In genomic region chr2:164745012-164745797, GRCh38 we compare ENCODE assay signal across 28 cellular contexts.
DNase-seq lines count a peak whose midpoint lies in the region; ATAC-seq, FAIRE-seq and TF ChIP-seq lines count a peak whose summit lies in the region.
"Had no signal": no experiment of that assay in that cellular context is flagged by ENCODE, and none has a peak within 500 bp of the region (broad histone marks: within the 10 kb centered on the region; RNA-seq: fewer than 3 reads in every experiment).

No MANE protein-coding gene starts in this region.

- H3K4me3 ChIP-seq in GM23338 (no peak overlapping the region), bronchial epithelial cell (ENCODE audit: low read depth, low read length) (no peak overlapping the region), kidney epithelial cell (ENCODE audit: low read depth, low read length) (peak overlapping the region; percentile 55), mucosa of descending colon (no peak overlapping the region), Karpas-422 (ENCODE audit: low read length) (no peak overlapping the region)
- H3K4me3 ChIP-seq: BLaER1 treated with 17β-estradiol and CSF1 and Interleukin-3, amounts not matched to agents 10 nM and 100 nM; coronary artery; pancreas; right atrium auricular region; upper lobe of left lung had no signal

- DNase-seq in GM23338 (ENCODE audit: low spot score), result no peak
- peak; percentile 22 for DNase-seq in bronchial epithelial cell (ENCODE audit: low read depth)
- DNase-seq in kidney epithelial cell (ENCODE audit: low read depth), result no peak
- peak; percentile 78 for DNase-seq in renal cortical epithelial cell (ENCODE audit: low read depth)
- no peak for DNase-seq in RKO (ENCODE audit: low spot score)
- DNase-seq in mucosa of descending colon, result no peak
- no peak for DNase-seq in Karpas-422
- DNase-seq: activated CD8-positive, alpha-beta memory T cell treated with anti-CD3 and anti-CD28 coated beads for 24 hours; activated effector memory CD4-positive, alpha-beta T cell treated with anti-CD3 and anti-CD28 coated beads, Interleukin-2, amount 50 U/mL, for 16 hours; activated naive CD8-positive, alpha-beta T cell treated with anti-CD3 and anti-CD28 coated beads, Interleukin-2, amount 10 ng/mL, durations not matched to agents 7 days and 5 days; DMS79 treated with DMSO at 0.1 percent for 48 hours; hypothalamus; Kasumi-1; NCI-H1694; NCI-H510A; pancreas; Right ventricle myocardium superior; stimulated activated CD4-positive, alpha-beta T cell treated with anti-CD3 and anti-CD28 coated beads, Interleukin-2, amount 100 ng/mL, for 48 hours; substantia nigra; T-helper 2 cell; upper lobe of left lung had no signal

- H3K4me1 ChIP-seq in GM23338 (ENCODE audit: insufficient read depth) (no peaks in the 10 kb centered on the region; the same call in 1 of the 2 replicates), mucosa of descending colon (ENCODE audit: low read depth) (no peaks in the 10 kb centered on the region), Karpas-422 (ENCODE audit: low read length) (no peaks in the 10 kb centered on the region)

- H3F3A ChIP-seq in GM23338 (replicated peaks; ENCODE audit: low read depth), result no peaks in the 10 kb centered on the region

- H4K20me1 ChIP-seq in GM23338 (replicated peaks; ENCODE audit: insufficient read depth) (no peaks in the 10 kb centered on the region), Karpas-422 (ENCODE audit: insufficient read depth, low read depth, low read length) (no peaks in the 10 kb centered on the region)
- H4K20me1 ChIP-seq: BLaER1 treated with 17β-estradiol and CSF1 and Interleukin-3, amounts not matched to agents 10 nM and 100 nM had no signal

- H3K4me1 Mint-ChIP-seq in GM23338, result peaks cover 6% of the 10 kb centered on the region; the same call in 2 of the 3 replicates
- H3K4me1 Mint-ChIP-seq: activated naive CD8-positive, alpha-beta T cell treated with anti-CD3 and anti-CD28 coated beads, Interleukin-2, amount 10 ng/mL, durations not matched to agents 7 days and 5 days had no signal

- H3K27me3 Mint-ChIP-seq in GM23338 (ENCODE audit: insufficient read depth, low read depth, poor library complexity), result no peaks in the 10 kb centered on the region
- H3K27me3 Mint-ChIP-seq: brain had no signal

- H3K4me2 ChIP-seq in GM23338 (no peak overlapping the region), Karpas-422 (ENCODE audit: low read depth, low read length, poor library complexity, severe bottlenecking) (no peak overlapping the region)
- H3K4me2 ChIP-seq: BLaER1 treated with 17β-estradiol and CSF1 and Interleukin-3, amounts not matched to agents 10 nM and 100 nM had no signal

- TF ChIP-seq CTCF in GM23338 (conservative IDR thresholded peaks at IDR 0.05; ENCODE audit: low read depth in 2 of 2) (no peak), bronchial epithelial cell (IDR thresholded peaks at IDR 0.05; ENCODE audit: insufficient read depth, low read length, severe bottlenecking) (no peak), kidney epithelial cell (IDR thresholded peaks at IDR 0.05; ENCODE audit: insufficient read depth, low read length, poor library complexity, severe bottlenecking) (no peak), mucosa of descending colon (IDR thresholded peaks at IDR 0.05) (no peak)

- ATAC-seq in GM23338 (no peak), mucosa of descending colon (no peak), GM18870 (IDR thresholded peaks at IDR 0.05; ENCODE audit: unreplicated experiment) (no peak)
- ATAC-seq: natural killer cell treated with Interleukin-12 subunit alpha and Interleukin-12 subunit beta and Interleukin-15 and Interleukin-18, amount 100 ng/mL, for 72 hours; pancreas had no signal

- intact Hi-C loops in mucosa of descending colon (cut with DNase I, micrococcal nuclease), result loop anchor here in 1 of 2 donors (10.0 kb wide), 1 partner anchor 100 kb away; the partner anchor contains the start of gene COBLL1

- no peak overlapping the region for H3K9ac ChIP-seq in Karpas-422 (ENCODE audit: low read length)
- H3K9ac ChIP-seq: BLaER1 treated with 17β-estradiol and CSF1 and Interleukin-3, amounts not matched to agents 10 nM and 100 nM had no signal

- no peaks in the 10 kb centered on the region for H3K36me3 Mint-ChIP-seq in GM23338 (ENCODE audit: low read depth)
- H3K36me3 Mint-ChIP-seq: activated naive CD8-positive, alpha-beta T cell treated with anti-CD3 and anti-CD28 coated beads, Interleukin-2, amount 10 ng/mL, durations not matched to agents 7 days and 5 days; brain; natural killer cell treated with Interleukin-12 subunit alpha and Interleukin-12 subunit beta and Interleukin-15 and Interleukin-18, amount 100 ng/mL, for 72 hours had no signal

- H3K9me3 Mint-ChIP-seq in GM23338, result no peaks in the 10 kb centered on the region
- H3K9me3 Mint-ChIP-seq: activated naive CD8-positive, alpha-beta T cell treated with anti-CD3 and anti-CD28 coated beads, Interleukin-2, amount 10 ng/mL, durations not matched to agents 7 days and 5 days; brain; natural killer cell treated with Interleukin-12 subunit alpha and Interleukin-12 subunit beta and Interleukin-15 and Interleukin-18, amount 100 ng/mL, for 72 hours had no signal

- no peaks in the 10 kb centered on the region for H3K79me2 ChIP-seq in GM23338 (replicated peaks; ENCODE audit: insufficient read depth)
- H3K79me2 ChIP-seq in Karpas-422 (ENCODE audit: low read length), result no peaks in the 10 kb centered on the region

- H3K4me3 Mint-ChIP-seq in GM23338, result no peak overlapping the region
- H3K4me3 Mint-ChIP-seq: activated naive CD8-positive, alpha-beta T cell treated with anti-CD3 and anti-CD28 coated beads, Interleukin-2, amount 10 ng/mL, durations not matched to agents 7 days and 5 days; brain; natural killer cell treated with Interleukin-12 subunit alpha and Interleukin-12 subunit beta and Interleukin-15 and Interleukin-18, amount 100 ng/mL, for 72 hours had no signal

- no peak for FAIRE-seq in bronchial epithelial cell (lab: Jason Lieb, UNC)
- FAIRE-seq: GM18507 had no signal

- H3K27ac ChIP-seq in GM23338 (ENCODE audit: low read depth) (no peak overlapping the region), Karpas-422 (ENCODE audit: low read length) (no peak overlapping the region)
- H3K27ac ChIP-seq: BLaER1 treated with 17β-estradiol and CSF1 and Interleukin-3, amounts not matched to agents 10 nM and 100 nM; coronary artery; pancreas; right atrium auricular region; upper lobe of left lung had no signal

- H3K27ac Mint-ChIP-seq in GM23338, result peak overlapping the region; percentile 28; the same call in 1 of the 2 replicates
- H3K27ac Mint-ChIP-seq: activated naive CD8-positive, alpha-beta T cell treated with anti-CD3 and anti-CD28 coated beads, Interleukin-2, amount 10 ng/mL, durations not matched to agents 7 days and 5 days; brain; natural killer cell treated with Interleukin-12 subunit alpha and Interleukin-12 subunit beta and Interleukin-15 and Interleukin-18, amount 100 ng/mL, for 72 hours had no signal

- H2AFZ ChIP-seq in GM23338 (no peak overlapping the region), Karpas-422 (ENCODE audit: low read length) (no peak overlapping the region)

- H3K36me3 ChIP-seq in GM23338 (ENCODE audit: insufficient read depth), result no peaks in the 10 kb centered on the region
- peaks cover 1% of the 10 kb centered on the region for H3K36me3 ChIP-seq in bronchial epithelial cell (ENCODE audit: control insufficient read depth, insufficient read depth, low read length)
- no peaks in the 10 kb centered on the region for H3K36me3 ChIP-seq in kidney epithelial cell (ENCODE audit: control insufficient read depth, insufficient read depth, low read length)
- H3K36me3 ChIP-seq in mucosa of descending colon (ENCODE audit: low read depth), result no peaks in the 10 kb centered on the region
- no peaks in the 10 kb centered on the region for H3K36me3 ChIP-seq in Karpas-422 (ENCODE audit: insufficient read depth, low read length)
- H3K36me3 ChIP-seq: BLaER1 treated with 17β-estradiol and CSF1 and Interleukin-3, amounts not matched to agents 10 nM and 100 nM; pancreas; right atrium auricular region; upper lobe of left lung had no signal

- no peaks in the 10 kb centered on the region for H3K9me3 ChIP-seq in mucosa of descending colon
- H3K9me3 ChIP-seq in Karpas-422 (ENCODE audit: low read length), result no peaks in the 10 kb centered on the region
- H3K9me3 ChIP-seq: BLaER1 treated with 17β-estradiol and CSF1 and Interleukin-3, amounts not matched to agents 10 nM and 100 nM; pancreas; right atrium auricular region; upper lobe of left lung had no signal

- H3K9me2 ChIP-seq in GM23338 (ENCODE audit: insufficient read depth) (no peaks in the 10 kb centered on the region), Karpas-422 (replicated peaks; ENCODE audit: insufficient read depth, low read length) (no peaks in the 10 kb centered on the region; the same call in 1 of the 2 replicates)

- no peaks in the 10 kb centered on the region for H3K27me3 ChIP-seq in GM23338 (ENCODE audit: insufficient read depth)
- H3K27me3 ChIP-seq in bronchial epithelial cell (ENCODE audit: control insufficient read depth, insufficient read depth, low read length), result no peaks in the 10 kb centered on the region
- H3K27me3 ChIP-seq in kidney epithelial cell (ENCODE audit: control insufficient read depth, insufficient read depth, low read length), result no peaks in the 10 kb centered on the region
- no peaks in the 10 kb centered on the region for H3K27me3 ChIP-seq in Karpas-422 (ENCODE audit: low read length)
- H3K27me3 ChIP-seq: BLaER1 treated with 17β-estradiol and CSF1 and Interleukin-3, amounts not matched to agents 10 nM and 100 nM; pancreas; right atrium auricular region; upper lobe of left lung had no signal

TF ChIP-seq in GM23338, 12 proteins besides CTCF, POLR2A, EP300 and RAD21 (continues in another document):
- TF ChIP-seq EZH2 (IDR thresholded peaks at IDR 0.05; ENCODE audit: low read depth, unreplicated experiment), result no peak
- TF ChIP-seq, protein P1, sequence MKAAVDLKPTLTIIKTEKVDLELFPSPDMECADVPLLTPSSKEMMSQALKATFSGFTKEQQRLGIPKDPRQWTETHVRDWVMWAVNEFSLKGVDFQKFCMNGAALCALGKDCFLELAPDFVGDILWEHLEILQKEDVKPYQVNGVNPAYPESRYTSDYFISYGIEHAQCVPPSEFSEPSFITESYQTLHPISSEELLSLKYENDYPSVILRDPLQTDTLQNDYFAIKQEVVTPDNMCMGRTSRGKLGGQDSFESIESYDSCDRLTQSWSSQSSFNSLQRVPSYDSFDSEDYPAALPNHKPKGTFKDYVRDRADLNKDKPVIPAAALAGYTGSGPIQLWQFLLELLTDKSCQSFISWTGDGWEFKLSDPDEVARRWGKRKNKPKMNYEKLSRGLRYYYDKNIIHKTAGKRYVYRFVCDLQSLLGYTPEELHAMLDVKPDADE (IDR thresholded peaks at IDR 0.05), result no peak
- no peak for TF ChIP-seq POLR2AphosphoS5 (IDR thresholded peaks at IDR 0.05; ENCODE audit: low read depth)
- no peak for TF ChIP-seq STAT1 (IDR thresholded peaks at IDR 0.05; ENCODE audit: unreplicated experiment)
- no peak for TF ChIP-seq ZNF114 (CRISPR knock-in tag; IDR thresholded peaks at IDR 0.05)
- no peak for TF ChIP-seq EZH2phosphoT487 (IDR thresholded peaks at IDR 0.05; ENCODE audit: unreplicated experiment)
- TF ChIP-seq NANOG (IDR thresholded peaks at IDR 0.05; ENCODE audit: borderline replicate concordance), result no peak

Comparison
In these comparisons a context has a peak if more than half of its experiments do, and no peak if none do; other contexts are left out.
1. DNase-seq: peak in bronchial epithelial cell (single experiment) and renal cortical epithelial cell (single experiment); none in GM23338 (single experiment), kidney epithelial cell (single experiment), RKO (single experiment), mucosa of descending colon (0 of 3) and Karpas-422 (single experiment).